In the genomic region with DNA sequence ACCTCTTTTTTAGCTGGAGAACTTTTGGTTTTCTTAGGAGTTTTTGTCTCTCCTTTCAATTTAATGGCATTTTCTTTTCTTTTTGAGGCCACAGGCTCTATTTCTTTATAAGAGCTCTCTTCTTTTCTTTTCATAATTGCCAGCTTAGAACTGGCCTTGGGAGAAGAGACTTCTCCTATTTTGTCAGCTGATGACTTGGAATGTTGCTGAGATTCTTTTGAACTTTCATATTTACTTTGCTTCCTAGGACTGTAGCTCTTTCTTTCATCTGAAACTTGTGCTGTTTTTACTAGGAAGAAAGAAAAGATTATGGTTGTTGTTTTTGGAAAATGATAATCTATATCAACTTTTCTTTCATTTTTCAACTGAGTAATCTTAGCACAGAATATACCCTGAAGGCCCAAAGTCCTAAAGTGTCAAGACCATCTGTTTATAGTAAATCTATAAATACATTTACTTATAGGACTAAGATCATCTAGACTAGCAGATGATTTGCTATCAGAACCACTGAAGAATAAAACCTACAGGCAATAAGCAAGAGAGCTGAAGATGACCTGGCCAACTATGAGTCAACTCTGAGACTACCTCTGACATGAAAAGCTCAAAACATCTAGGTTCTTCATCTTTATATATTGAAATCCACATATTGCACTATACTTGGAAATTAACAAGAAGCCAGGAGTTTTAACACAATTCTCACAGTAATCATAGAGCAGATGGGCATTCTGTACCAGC, we compare ENCODE assay signal across 18 cellular contexts. TPM values are rescaled to one million over a fixed set of nuclear protein-coding genes. Genes with fewer than 3 reads are reported as not detected.
A peak's percentile ranks its signal among the peaks of the same experiment; 100 is the strongest.
DNase-seq lines count a peak whose midpoint lies in the region; ATAC-seq and TF ChIP-seq lines count a peak whose summit lies in the region.
"Had no signal": no experiment of that assay in that cellular context is flagged by ENCODE, and none has a peak within 500 bp of the region (broad histone marks: within the 10 kb centered on the region; RNA-seq: fewer than 3 reads in every experiment).

No MANE protein-coding gene starts in this region.

- no peaks in the 10 kb centered on the region for H3K9me3 Mint-ChIP-seq in stimulated activated naive B cell treated with anti-CD40 and anti-IgM and Interleukin-4, amounts not matched to agents 10 μg/mL and 1 μg/mL and 100 μg/mL, for 72 hours
- H3K9me3 Mint-ChIP-seq: stimulated activated effector memory CD8-positive, alpha-beta T cell treated with anti-CD3 and anti-CD28 coated beads, Interleukin-12 subunit alpha, Interleukin-12 subunit beta, amount 100 ng/mL, for 72 hours had no signal

- no peak overlapping the region for H3K27ac ChIP-seq in Peyer's patch
- H3K27ac ChIP-seq: upper lobe of right lung had no signal

- H3K27me3 Mint-ChIP-seq in stimulated activated naive B cell treated with anti-CD40 and anti-IgM and Interleukin-4, amounts not matched to agents 10 μg/mL and 1 μg/mL and 100 μg/mL, for 72 hours, result no peaks in the 10 kb centered on the region
- H3K27me3 Mint-ChIP-seq: activated CD4-positive, alpha-beta T cell treated with anti-CD3 and anti-CD28 coated beads for 36 hours had no signal

- H3K36me3 ChIP-seq in MG63, result peaks cover 17% of the 10 kb centered on the region
- H3K36me3 ChIP-seq in Peyer's patch, result peaks cover 0 to 50% (median 0%) of the 10 kb centered on the region in 3 donors

- H3K9me3 ChIP-seq in MG63 (no peaks in the 10 kb centered on the region), Peyer's patch (no peaks in the 10 kb centered on the region)
- H3K9me3 ChIP-seq: upper lobe of right lung had no signal

- no peak overlapping the region for H3K27ac Mint-ChIP-seq in stimulated activated naive B cell treated with anti-CD40 and anti-IgM and Interleukin-4, amounts not matched to agents 10 μg/mL and 1 μg/mL and 100 μg/mL, for 72 hours
- H3K27ac Mint-ChIP-seq: stimulated activated effector memory CD8-positive, alpha-beta T cell treated with anti-CD3 and anti-CD28 coated beads, Interleukin-12 subunit alpha, Interleukin-12 subunit beta, amount 100 ng/mL, for 72 hours had no signal

- peak; percentile 12 for DNase-seq in AG04449 (ENCODE audit: low read depth, low spot score)
- DNase-seq in MG63, result peak; percentile 2
- peak; percentile 42 for DNase-seq in brain pericyte (ENCODE audit: low read depth, low spot score)
- DNase-seq in iris pigment epithelial cell (ENCODE audit: low read depth), result peak; percentile 65
- DNase-seq in Peyer's patch, result no peak
- DNase-seq in stimulated activated naive B cell treated with anti-CD40 and anti-IgM and Interleukin-4, amounts not matched to agents 10 μg/mL and 1 μg/mL and 100 μg/mL, for 72 hours, result no peak
- DNase-seq in dedifferentiated amniotic fluid mesenchymal stem cell (ENCODE audit: extremely low spot score), result no peak
- DNase-seq: activated CD4-positive, alpha-beta T cell treated with anti-CD3 and anti-CD28 coated beads for 36 hours; activated T-cell treated with anti-CD3 and anti-CD28 coated beads, Interleukin-2, amount 50 U/mL, for 1 hour; amygdala; DMS153; NCI-H2081; NCI-H526 treated with DMSO at 0.1 percent for 48 hours; nucleus accumbens; T-helper 9 cell; upper lobe of right lung had no signal

- POLR2A ChIA-PET in AG04449 (lab: Yijun Ruan, JAX), result interaction anchor here (0.6 kb wide), 1 partner anchor 439 kb away, joined by 3 read pairs; no protein-coding TSS in a partner anchor

- CTCF ChIA-PET in AG04449 (lab: Yijun Ruan, JAX), result no interaction called here

- peaks cover 8 to 12% of the 10 kb centered on the region in 2 donors for H3K36me3 Mint-ChIP-seq in stimulated activated naive B cell treated with anti-CD40 and anti-IgM and Interleukin-4, amounts not matched to agents 10 μg/mL and 1 μg/mL and 100 μg/mL, for 72 hours
- H3K36me3 Mint-ChIP-seq: stimulated activated effector memory CD8-positive, alpha-beta T cell treated with anti-CD3 and anti-CD28 coated beads, Interleukin-12 subunit alpha, Interleukin-12 subunit beta, amount 100 ng/mL, for 72 hours had no signal

- no peaks in the 10 kb centered on the region for H3K4me1 Mint-ChIP-seq in stimulated activated naive B cell treated with anti-CD40 and anti-IgM and Interleukin-4, amounts not matched to agents 10 μg/mL and 1 μg/mL and 100 μg/mL, for 72 hours
- H3K4me1 Mint-ChIP-seq: stimulated activated effector memory CD8-positive, alpha-beta T cell treated with anti-CD3 and anti-CD28 coated beads, Interleukin-12 subunit alpha, Interleukin-12 subunit beta, amount 100 ng/mL, for 72 hours had no signal

- no peak overlapping the region for H3K4me3 Mint-ChIP-seq in stimulated activated naive B cell treated with anti-CD40 and anti-IgM and Interleukin-4, amounts not matched to agents 10 μg/mL and 1 μg/mL and 100 μg/mL, for 72 hours
- H3K4me3 Mint-ChIP-seq: activated CD4-positive, alpha-beta T cell treated with anti-CD3 and anti-CD28 coated beads for 36 hours; stimulated activated effector memory CD8-positive, alpha-beta T cell treated with anti-CD3 and anti-CD28 coated beads, Interleukin-12 subunit alpha, Interleukin-12 subunit beta, amount 100 ng/mL, for 72 hours had no signal

- no peak for TF ChIP-seq POLR2A in Peyer's patch (IDR thresholded peaks at IDR 0.05)

- no peak for TF ChIP-seq CTCF in AG04449 (IDR thresholded peaks at IDR 0.05; ENCODE audit: insufficient read depth, low read length, missing control alignments)
- TF ChIP-seq CTCF in Peyer's patch (IDR thresholded peaks at IDR 0.05), result no peak

- H3K4me1 ChIP-seq in Peyer's patch, result no peaks in the 10 kb centered on the region
- H3K4me1 ChIP-seq: upper lobe of right lung had no signal

- no peak overlapping the region for H3K4me3 ChIP-seq in AG04449 (ENCODE audit: low read depth, low read length)
- no peak overlapping the region for H3K4me3 ChIP-seq in MG63
- no peak overlapping the region for H3K4me3 ChIP-seq in Peyer's patch
- H3K4me3 ChIP-seq: upper lobe of right lung had no signal

- no peak for ATAC-seq in GM18861 (IDR thresholded peaks at IDR 0.05; ENCODE audit: unreplicated experiment)
- ATAC-seq in stimulated activated naive B cell treated with anti-CD40 and anti-IgM and Interleukin-4, amounts not matched to agents 10 μg/mL and 1 μg/mL and 100 μg/mL, for 72 hours (replicated peaks), result no peak
- ATAC-seq: activated CD4-positive, alpha-beta T cell treated with anti-CD3 and anti-CD28 coated beads for 36 hours; stimulated activated effector memory CD8-positive, alpha-beta T cell treated with anti-CD3 and anti-CD28 coated beads, Interleukin-12 subunit alpha, Interleukin-12 subunit beta, amount 100 ng/mL, for 72 hours; upper lobe of right lung had no signal

- H3K27me3 ChIP-seq in MG63 (no peaks in the 10 kb centered on the region), Peyer's patch (no peaks in the 10 kb centered on the region)
- H3K27me3 ChIP-seq: upper lobe of right lung had no signal

RNA-seq across cellular contexts. Expression of gene RFC1, which starts 45.6 kb away (rescaled TPM):
- total RNA-seq in MG63 (2014; rRNA removed; shearing (Covaris generic); ENCODE audit: low replicate concordance), result 35.6 and 46.0 TPM in 2 replicates
- total RNA-seq in Peyer's patch, result 10 to 100 TPM; 15.0 to 49.5 (median 43.6) TPM

Comparison
In these comparisons a context has a peak if more than half of its experiments do, and no peak if none do; other contexts are left out.
1. DNase-seq: peak in AG04449 (single experiment), MG63 (single experiment), brain pericyte (single experiment) and iris pigment epithelial cell (single experiment); none in Peyer's patch (0 of 3), stimulated activated naive B cell treated with anti-CD40 and anti-IgM and Interleukin-4, amounts not matched to agents 10 μg/mL and 1 μg/mL and 100 μg/mL, for 72 hours (single experiment) and dedifferentiated amniotic fluid mesenchymal stem cell (single experiment).